Comparison of ENCODE assay signal across 8 cellular contexts in genomic region chr2:20962939-20963543, GRCh38.
DNase-seq lines count a peak whose midpoint lies in the region; ATAC-seq and TF ChIP-seq lines count a peak whose summit lies in the region.

No MANE protein-coding gene starts in this region.

- no peak overlapping the region for H3K27ac ChIP-seq in BLaER1

- H3K9me3 Mint-ChIP-seq in naive B cell: peaks cover 0 to 1% (median 0%) of the 10 kb centered on the region in 7 donors

- ATAC-seq in HG03521 (IDR thresholded peaks at IDR 0.05; ENCODE audit: unreplicated experiment) (peak; percentile 73), naive B cell (ENCODE audit: low read depth in 2 of 2) (peak; percentile 55 to 69)

- peak overlapping the region in 1 of 6 donors; percentile 70 for H3K27ac Mint-ChIP-seq in naive B cell

- no peaks in the 10 kb centered on the region for H3K36me3 ChIP-seq in BLaER1

- H4K20me1 ChIP-seq in BLaER1: no peaks in the 10 kb centered on the region

- peaks cover 38 to 49% (median 46%) of the 10 kb centered on the region in 3 donors for H3K27me3 Mint-ChIP-seq in naive B cell

- H3K4me1 ChIP-seq in BLaER1: peaks cover 41% of the 10 kb centered on the region

- no peak overlapping the region for H3K9ac ChIP-seq in BLaER1

- no peaks in the 10 kb centered on the region for H3K27me3 ChIP-seq in BLaER1

- H3K4me2 ChIP-seq in BLaER1: peak overlapping the region; percentile 83

- H3K4me3 Mint-ChIP-seq in naive B cell: no peak overlapping the region

- TF ChIP-seq CTCF in epithelial cell of proximal tubule (conservative IDR thresholded peaks at IDR 0.05; ENCODE audit: low read depth, low read length): peak; percentile 93

- no peaks in the 10 kb centered on the region for H3K36me3 Mint-ChIP-seq in naive B cell

- DNase-seq in GM19238 (ENCODE audit: insufficient read length, low spot score) (peak; percentile 45), NOMO-1 treated with DMSO at 0.1 percent for 48 hours (lab: John Stamatoyannopoulos, UW; ENCODE audit: unreplicated experiment) (peak; percentile 50), epithelial cell of proximal tubule (ENCODE audit: low read depth) (peak; percentile 12), naive B cell (peak; percentile 51)
- DNase-seq in activated CD8-positive, alpha-beta memory T cell treated with anti-CD3 and anti-CD28 coated beads, Interleukin-2, amount 50 U/mL, for 4 hours: peak; percentile 63
- peak; percentile 36 to 46 for DNase-seq in stimulated activated CD8-positive, alpha-beta memory T cell treated with anti-CD3 and anti-CD28 coated beads, Interleukin-7, amount 100 ng/mL, for 4 hours (ENCODE audit: low read depth in 2 of 2)

- no peak overlapping the region for H3K4me3 ChIP-seq in BLaER1
- no peak overlapping the region for H3K4me3 ChIP-seq in epithelial cell of proximal tubule (ENCODE audit: low read depth, low read length)

- no peaks in the 10 kb centered on the region for H3K9me3 ChIP-seq in BLaER1

- no peaks in the 10 kb centered on the region for H3K4me1 Mint-ChIP-seq in naive B cell

Comparison
In these comparisons a context has a peak if more than half of its experiments do, and no peak if none do; other contexts are left out.
1. DNase-seq: peak in every context shown above with its lines; median percentile 63 in activated CD8-positive, alpha-beta memory T cell treated with anti-CD3 and anti-CD28 coated beads, Interleukin-2, amount 50 U/mL, for 4 hours; 51 in naive B cell; 50 in NOMO-1 treated with DMSO at 0.1 percent for 48 hours; 45 in GM19238; 41 in stimulated activated CD8-positive, alpha-beta memory T cell treated with anti-CD3 and anti-CD28 coated beads, Interleukin-7, amount 100 ng/mL, for 4 hours; 12 in epithelial cell of proximal tubule.